In the genomic region with DNA sequence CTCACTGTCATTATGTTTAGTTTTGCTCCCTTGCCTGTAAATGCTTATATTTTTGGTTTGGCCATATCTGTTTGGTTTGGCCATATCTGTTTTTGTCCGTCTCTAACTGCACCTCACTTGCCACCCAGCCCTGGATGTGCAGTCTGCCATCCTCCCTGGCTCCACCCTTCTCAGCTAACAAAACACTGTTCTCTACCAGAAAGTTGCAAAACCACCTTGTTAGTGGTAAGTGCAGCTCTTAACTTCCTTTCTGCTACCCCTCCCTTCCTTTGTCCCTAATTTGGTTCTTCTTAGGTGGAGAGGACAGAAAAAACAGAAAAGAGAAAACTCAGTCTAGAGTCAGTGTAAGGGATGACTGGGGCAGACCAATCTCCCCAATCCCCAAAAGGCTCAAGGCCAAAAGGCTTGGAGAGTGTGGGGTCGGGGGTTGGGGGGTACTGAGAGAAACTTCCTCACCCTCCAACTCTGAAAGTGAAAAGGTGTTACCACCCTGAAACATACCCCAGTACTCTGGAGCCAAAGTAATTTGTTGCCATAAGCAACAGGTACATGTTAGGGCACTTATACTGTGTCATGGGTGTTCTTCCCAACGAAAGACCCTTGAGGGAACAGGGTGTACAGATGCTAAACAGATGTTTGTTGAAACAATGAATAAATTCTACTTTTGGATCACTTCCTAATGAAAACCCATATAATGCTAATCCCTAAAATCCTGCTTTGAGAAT, we compare ENCODE assay signal across 10 cellular contexts. TPM values are rescaled to one million over a fixed set of nuclear protein-coding genes. Genes with fewer than 3 reads are reported as not detected.
DNase-seq lines count a peak whose midpoint lies in the region; ATAC-seq and TF ChIP-seq lines count a peak whose summit lies in the region.
"Had no signal": no experiment of that assay in that cellular context is flagged by ENCODE, and none has a peak within 500 bp of the region (broad histone marks: within the 10 kb centered on the region; RNA-seq: fewer than 3 reads in every experiment).

No MANE protein-coding gene starts in this region.

- DNase-seq in CD14-positive monocyte (ENCODE audit: low spot score) (no peak), SKM-1 treated with dmso at 0.1 percent for 144 hours (lab: John Stamatoyannopoulos, UW; ENCODE audit: unreplicated experiment) (peak; percentile 74), erythroblast (lab: John Stamatoyannopoulos, UW) (peak; percentile 26 to 56), smooth muscle cell (lab: John Stamatoyannopoulos, UW; ENCODE audit: unreplicated experiment) (no peak), NCI-H345 (lab: John Stamatoyannopoulos, UW) (no peak), DMS53 treated with DMSO at 0.1 percent for 48 hours (lab: John Stamatoyannopoulos, UW; ENCODE audit: unreplicated experiment) (no peak)
- no peak for DNase-seq in stimulated activated CD4-positive, alpha-beta T cell treated with anti-CD3 and anti-CD28 coated beads, Interleukin-15, amount 100 ng/mL, for 24 hours

- H3K4me1 ChIP-seq in smooth muscle cell (ENCODE audit: low read depth): peaks cover 30% of the 10 kb centered on the region

- H3K27ac Mint-ChIP-seq in CD14-positive monocyte: peak overlapping the region; percentile 66 to 95 (median 88)

- H3F3A ChIP-seq in smooth muscle cell (ENCODE audit: low read depth): peaks cover 3% of the 10 kb centered on the region

- H3K4me1 Mint-ChIP-seq in CD14-positive monocyte: peaks cover 70% of the 10 kb centered on the region

- no peaks in the 10 kb centered on the region for H3K79me2 ChIP-seq in smooth muscle cell (ENCODE audit: low read depth)

- ATAC-seq in GM19463 (IDR thresholded peaks at IDR 0.05; ENCODE audit: unreplicated experiment): peak; percentile 49

- WGBS in smooth muscle cell (ENCODE audit: low lambda C conversion rate): 55% methylated on average over 3 of the region's 3 CpGs

- H2AFZ ChIP-seq in smooth muscle cell (ENCODE audit: low read depth): no peak overlapping the region

- H4K20me1 ChIP-seq in smooth muscle cell (ENCODE audit: low read depth): no peaks in the 10 kb centered on the region

- no peaks in the 10 kb centered on the region for H3K9me3 Mint-ChIP-seq in CD14-positive monocyte

- no peaks in the 10 kb centered on the region for H3K9me3 ChIP-seq in smooth muscle cell (replicated peaks; ENCODE audit: low read depth)

- H3K9ac ChIP-seq in smooth muscle cell (ENCODE audit: low read depth): no peak overlapping the region

- TF ChIP-seq CTCF in CD14-positive monocyte (IDR thresholded peaks at IDR 0.05) (no peak), smooth muscle cell (IDR thresholded peaks at IDR 0.05; ENCODE audit: borderline replicate concordance, insufficient read depth, poor library complexity, severe bottlenecking) (no peak)

- H3K36me3 Mint-ChIP-seq in CD14-positive monocyte: peaks cover 25 to 61% of the 10 kb centered on the region in 2 donors

- intact Hi-C loops in CD14-positive monocyte (cut with micrococcal nuclease): no loop called here

- H3K27me3 Mint-ChIP-seq in CD14-positive monocyte (ENCODE audit: low read depth in 3 of 3): no peaks in the 10 kb centered on the region

- no peak overlapping the region for H3K4me2 ChIP-seq in smooth muscle cell

- no peak for TF ChIP-seq POLR2A in erythroblast (IDR thresholded peaks at IDR 0.05; ENCODE audit: low read length)

- H3K4me3 ChIP-seq in smooth muscle cell: no peak overlapping the region

- no peaks in the 10 kb centered on the region for H3K27me3 ChIP-seq in smooth muscle cell (ENCODE audit: low read depth)

- no peaks in the 10 kb centered on the region for H3K36me3 ChIP-seq in smooth muscle cell (ENCODE audit: low read depth)

- H3K27ac ChIP-seq in smooth muscle cell (ENCODE audit: low read depth): no peak overlapping the region

- H3K4me3 Mint-ChIP-seq in CD14-positive monocyte: peak overlapping the region; percentile 60 to 91

RNA-seq across cellular contexts. Expression of a gene that starts 5.0 kb away (rescaled TPM):
- 100 to 1,000 TPM; 120 to 196 TPM for polyA plus RNA-seq in CD14-positive monocyte
- total RNA-seq in smooth muscle cell: not detected in 2 replicates
- polyA plus RNA-seq in smooth muscle cell: not detected in 2 replicates
- total RNA-seq: fibroblast of villous mesenchyme had no signal

RNA-seq across cellular contexts. Expression of a gene that starts 27.5 kb away (rescaled TPM):
- polyA plus RNA-seq in CD14-positive monocyte: 1 to 10 TPM in 1 of 2 donors, under 1 TPM in 1; 0.67 to 3.0 TPM
- total RNA-seq in smooth muscle cell: not detected in 2 replicates
- polyA plus RNA-seq in smooth muscle cell: not detected in 2 replicates
- total RNA-seq: fibroblast of villous mesenchyme, HT1080 had no signal

RNA-seq across cellular contexts. Expression of a gene that starts 48.8 kb away (rescaled TPM):
- polyA plus RNA-seq in CD14-positive monocyte (1 to 10 TPM; 3.0 to 6.6 TPM), smooth muscle cell (6.8 and 7.0 TPM in 2 replicates)
- total RNA-seq in smooth muscle cell: 9.0 and 11.7 TPM in 2 replicates

Comparison
In these comparisons a context has a peak if more than half of its experiments do, and no peak if none do; other contexts are left out.
1. DNase-seq: peak in SKM-1 treated with dmso at 0.1 percent for 144 hours (single experiment) and erythroblast (2 of 2); none in CD14-positive monocyte (single experiment), smooth muscle cell (single experiment), NCI-H345 (single experiment), DMS53 treated with DMSO at 0.1 percent for 48 hours (single experiment) and stimulated activated CD4-positive, alpha-beta T cell treated with anti-CD3 and anti-CD28 coated beads, Interleukin-15, amount 100 ng/mL, for 24 hours (single experiment).
2. RNA of a gene that starts 5.0 kb away (polyA plus RNA-seq): 120 to 196 TPM in CD14-positive monocyte; not detected in smooth muscle cell; every median in the first group is over 100 times any median in the second.